ENCODE assay signal across 17 cellular contexts in the genomic region with DNA sequence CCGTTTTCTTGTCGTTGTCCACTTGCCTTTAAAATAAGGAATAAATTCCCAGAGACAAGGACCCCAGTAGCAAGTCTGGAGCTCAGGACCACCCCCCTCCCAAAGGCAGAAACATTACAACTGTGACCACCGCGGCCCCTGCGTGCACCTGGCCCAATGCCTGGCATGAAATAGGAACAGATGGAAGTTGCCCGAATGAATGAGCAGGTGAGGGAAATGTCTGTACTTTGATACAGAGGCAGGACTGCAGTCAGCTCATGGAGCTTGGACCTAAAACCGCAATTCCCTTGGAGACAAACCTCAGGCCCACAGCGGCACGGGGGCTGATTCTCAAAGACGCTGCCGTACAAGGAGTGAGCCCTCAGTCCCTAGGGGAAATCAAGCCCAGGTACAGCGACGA. TPM values are rescaled to one million over a fixed set of nuclear protein-coding genes. Genes with fewer than 3 reads are reported as not detected.
A peak's percentile ranks its signal among the peaks of the same experiment; 100 is the strongest.
DNase-seq lines count a peak whose midpoint lies in the region; ATAC-seq, FAIRE-seq and TF ChIP-seq lines count a peak whose summit lies in the region.
"Had no signal": no experiment of that assay in that cellular context is flagged by ENCODE, and none has a peak within 500 bp of the region (broad histone marks: within the 10 kb centered on the region; RNA-seq: fewer than 3 reads in every experiment).

No MANE protein-coding gene starts in this region.

- H3K4me3 ChIP-seq in A549 (no peak overlapping the region), IMR-90 (ENCODE audit: insufficient read depth, low read depth, low read length) (no peak overlapping the region), GM12878 (no peak overlapping the region; the same call in 1 of the 2 replicates), neural progenitor cell (no peak overlapping the region)
- H3K4me3 ChIP-seq: PC-9, SJCRH30, thyroid gland had no signal

- no peaks in the 10 kb centered on the region for H3F3A ChIP-seq in neural progenitor cell (ENCODE audit: low read depth)

- H3K27ac ChIP-seq in A549 (peak overlapping the region; percentile 63 to 81), IMR-90 (ENCODE audit: insufficient read depth, low read length) (no peak overlapping the region), GM12878 (ENCODE audit: control insufficient read depth, insufficient read depth) (peak overlapping the region; percentile 14), neural progenitor cell (no peak overlapping the region)
- H3K27ac ChIP-seq: PC-9, SJCRH30, thyroid gland had no signal

- no TSS peak for BruUV-seq in IMR-90 (replicated peaks; lab: Mats Ljungman, UMichigan)
- no TSS peak for BruUV-seq in GM12878 (replicated peaks; lab: Mats Ljungman, UMichigan)

- no peak overlapping the region for H4K8ac ChIP-seq in IMR-90 (ENCODE audit: low read depth in 2 of 2, low read length in 2 of 2)

- in situ Hi-C loops in IMR-90 (cut with MboI; ENCODE audit: low sequenced_read_pairs) (loop anchor here (25.0 kb wide), 1 partner anchor 344 kb away; a partner anchor contains a TSS), GM12878 (cut with MboI) (no loop called here)

- RAD21 ChIA-PET in GM12878 (lab: Charles Lee; ENCODE audit: unreplicated experiment): interaction anchor here (1.2 to 4.9 kb wide), 7 partner anchors 11 to 201 kb away, joined by 3 to 44 read pairs (median 6); no protein-coding TSS in a partner anchor

- H2BK20ac ChIP-seq in IMR-90 (ENCODE audit: low read depth, low read length): no peak overlapping the region

- H3K36me3 ChIP-seq in IMR-90 (ENCODE audit: control insufficient read depth, insufficient read depth, low read length): peaks cover 27% of the 10 kb centered on the region
- H3K36me3 ChIP-seq in GM12878 (ENCODE audit: control insufficient read depth in 2 of 2, insufficient read depth in 2 of 2, low read length in 1 of 2): peaks cover 0 to 22% of the 10 kb centered on the region in 2 experiments; a peak in 2 of 4 replicates
- H3K36me3 ChIP-seq in neural progenitor cell: no peaks in the 10 kb centered on the region
- H3K36me3 ChIP-seq: thyroid gland had no signal

- no peaks in the 10 kb centered on the region for H3K79me2 ChIP-seq in GM12878 (ENCODE audit: control insufficient read depth, insufficient read depth, low read length)
- no peaks in the 10 kb centered on the region for H3K79me2 ChIP-seq in neural progenitor cell (ENCODE audit: low read depth)

- peaks cover 16% of the 10 kb centered on the region for H3K36me3 Mint-ChIP-seq in neural progenitor cell

- H3K18ac ChIP-seq in IMR-90 (ENCODE audit: low read depth, low read length): no peak overlapping the region

- no peak for ATAC-seq in A549
- no peak for ATAC-seq in IMR-90 (ENCODE audit: low read depth)
- no peak for ATAC-seq in GM12878
- ATAC-seq in HG03457 (IDR thresholded peaks at IDR 0.05; ENCODE audit: unreplicated experiment): no peak
- ATAC-seq in GM19397 (IDR thresholded peaks at IDR 0.05; ENCODE audit: unreplicated experiment): no peak

- FAIRE-seq in A549 (lab: Jason Lieb, UNC) (no peak), GM12878 (lab: Jason Lieb, UNC) (no peak)
- FAIRE-seq: A204.1, colon, kidney had no signal

- H3K9me3 ChIP-seq in A549 (no peaks in the 10 kb centered on the region), IMR-90 (ENCODE audit: control insufficient read depth, insufficient read depth, low read length) (no peaks in the 10 kb centered on the region), GM12878 (replicated peaks; ENCODE audit: control insufficient read depth, insufficient read depth, low read length) (no peaks in the 10 kb centered on the region), neural progenitor cell (ENCODE audit: low read depth) (no peaks in the 10 kb centered on the region)
- H3K9me3 ChIP-seq: SJCRH30, spleen, thyroid gland had no signal

- peaks cover 9% of the 10 kb centered on the region for H3K4me1 ChIP-seq in A549
- peaks cover 2% of the 10 kb centered on the region; the same call in 1 of the 2 replicates for H3K4me1 ChIP-seq in IMR-90 (ENCODE audit: control insufficient read depth, insufficient read depth, low read length)
- peaks cover 14% of the 10 kb centered on the region for H3K4me1 ChIP-seq in GM12878 (ENCODE audit: control insufficient read depth, insufficient read depth, low read length)
- peaks cover 5% of the 10 kb centered on the region for H3K4me1 ChIP-seq in neural progenitor cell

- H3K14ac ChIP-seq in IMR-90 (replicated peaks; ENCODE audit: low read depth, low read length): no peak overlapping the region

- peaks cover 13% of the 10 kb centered on the region for H3K4me1 Mint-ChIP-seq in neural progenitor cell
- H3K4me1 Mint-ChIP-seq: endodermal cell had no signal

- no peak overlapping the region for H3K56ac ChIP-seq in IMR-90 (ENCODE audit: extremely low read depth, insufficient read depth, low read length)

- H3K27me3 Mint-ChIP-seq in neural progenitor cell (ENCODE audit: insufficient read depth, low read depth): peaks cover 3% of the 10 kb centered on the region
- H3K27me3 Mint-ChIP-seq: stimulated activated naive CD8-positive, alpha-beta T cell treated with anti-CD3 and anti-CD28 coated beads, Interleukin-15, Interleukin-2, amounts not matched to agents 100 ng/mL and 50 ng/mL, for 24 hours had no signal

- TF ChIP-seq RAD21 in A549 (conservative IDR thresholded peaks at IDR 0.05 in 1 of 2, IDR thresholded peaks at IDR 0.05 in 1 of 2): no peak
- TF ChIP-seq RAD21 in IMR-90 (IDR thresholded peaks at IDR 0.05; ENCODE audit: low read length): no peak
- TF ChIP-seq RAD21 in GM12878 (IDR thresholded peaks at IDR 0.05; ENCODE audit: insufficient read depth, low read depth, low read length): no peak

- H3K9ac ChIP-seq in IMR-90 (ENCODE audit: low read depth, low read length) (no peak overlapping the region), GM12878 (ENCODE audit: control insufficient read depth, insufficient read depth, low read length) (no peak overlapping the region; the same call in 1 of the 2 replicates), neural progenitor cell (no peak overlapping the region)

- no peak overlapping the region for H4K91ac ChIP-seq in IMR-90 (ENCODE audit: insufficient read depth, low read depth, low read length)

- H2BK15ac ChIP-seq in IMR-90 (ENCODE audit: low read depth, low read length): no peak overlapping the region

- H3K4me2 ChIP-seq in A549: peak overlapping the region; percentile 77
- no peak overlapping the region for H3K4me2 ChIP-seq in IMR-90 (ENCODE audit: low read depth, low read length)
- H3K4me2 ChIP-seq in GM12878 (ENCODE audit: control insufficient read depth, insufficient read depth): peak overlapping the region; percentile 1; the same call in 1 of the 2 replicates
- no peak overlapping the region for H3K4me2 ChIP-seq in neural progenitor cell
- H3K4me2 ChIP-seq: PC-9 had no signal

- POLR2A ChIA-PET in A549 (lab: Yijun Ruan, JAX) (no interaction called here), IMR-90 (lab: Charles Lee; ENCODE audit: unreplicated experiment) (no interaction called here), GM12878 (lab: Charles Lee) (interaction anchor here (1.3 to 1.5 kb wide), 2 partner anchors 11 to 197 kb away, joined by 3 read pairs; no protein-coding TSS in a partner anchor)

- H2BK120ac ChIP-seq in IMR-90 (ENCODE audit: low read depth, low read length): no peak overlapping the region

- H3K4me3 Mint-ChIP-seq in neural progenitor cell: no peak overlapping the region
- H3K4me3 Mint-ChIP-seq: endodermal cell; stimulated activated naive CD8-positive, alpha-beta T cell treated with anti-CD3 and anti-CD28 coated beads, Interleukin-15, Interleukin-2, amounts not matched to agents 100 ng/mL and 50 ng/mL, for 24 hours had no signal

- SMC1A ChIA-PET in GM12878 (lab: Charles Lee; ENCODE audit: uncharacterized antibody, unreplicated experiment): interaction anchor here (0.6 to 2.3 kb wide), 3 partner anchors 48 to 202 kb away, joined by 3 to 18 read pairs (median 7); no protein-coding TSS in a partner anchor

- no peak overlapping the region for H4K5ac ChIP-seq in IMR-90 (ENCODE audit: low read depth, low read length)

- TF ChIP-seq POLR2A in A549 (IDR thresholded peaks at IDR 0.05; ENCODE audit: low read length): no peak
- TF ChIP-seq POLR2A in IMR-90 (IDR thresholded peaks at IDR 0.05; ENCODE audit: low read depth, low read length): no peak
- TF ChIP-seq POLR2A in GM12878 (IDR thresholded peaks at IDR 0.05; ENCODE audit: low read depth, low read length): no peak

- no peak overlapping the region for H3K23ac ChIP-seq in IMR-90 (ENCODE audit: low read depth, low read length)

- H3K4ac ChIP-seq in IMR-90 (ENCODE audit: low read depth, low read length): no peak overlapping the region; the same call in 1 of the 2 replicates

- intact Hi-C loops in IMR-90 (cut with micrococcal nuclease): loop anchor here (1.0 kb wide), 1 partner anchor 201 kb away; no protein-coding TSS in a partner anchor
- intact Hi-C loops in GM12878 (cut with micrococcal nuclease; ENCODE audit: unreplicated experiment): loop anchor here (1.0 to 10.0 kb wide), 2 partner anchors 201 to 301 kb away; no protein-coding TSS in a partner anchor

- H4K20me1 ChIP-seq in IMR-90 (ENCODE audit: insufficient read depth, low read length): 0 out of 2 replicates have a peak, but pooled peaks cover 5% of the 10 kb centered on the region
- H4K20me1 ChIP-seq in GM12878 (ENCODE audit: control insufficient read depth, insufficient read depth): no peaks in the 10 kb centered on the region
- peaks cover 5% of the 10 kb centered on the region for H4K20me1 ChIP-seq in neural progenitor cell (ENCODE audit: low read depth)

- H3K79me1 ChIP-seq in IMR-90 (ENCODE audit: low read depth in 1 of 2, low read length in 2 of 2): peaks cover 0 to 7% of the 10 kb centered on the region in 2 experiments; a peak in 1 of 4 replicates

- DNase-seq in A549 (ENCODE audit: low read depth in 1 of 2, low spot score in 1 of 2) (no peak), IMR-90 (no peak), GM12878 (ENCODE audit: low read depth, low spot score) (no peak), neural progenitor cell (ENCODE audit: low spot score) (no peak), medulla oblongata (ENCODE audit: extremely low spot score) (no peak)
- DNase-seq in activated effector memory CD4-positive, alpha-beta T cell treated with Interleukin-2 at 50 U/mL for 16 hours: no peak

- TF ChIP-seq CTCF in A549 (IDR thresholded peaks at IDR 0.05) (no peak), IMR-90 (conservative IDR thresholded peaks at IDR 0.05; ENCODE audit: low read depth, low read length) (no peak), GM12878 (IDR thresholded peaks at IDR 0.05 in 2 of 3, conservative IDR thresholded peaks at IDR 0.05 in 1 of 3; ENCODE audit: control insufficient read depth in 2 of 3, extremely low read depth in 1 of 3, insufficient read depth in 1 of 3, low read depth in 3 of 3, low read length in 3 of 3) (no peak), neural progenitor cell (IDR thresholded peaks at IDR 0.05) (no peak)

- H3K9me1 ChIP-seq in IMR-90 (ENCODE audit: insufficient read depth, low read length): no peaks in the 10 kb centered on the region

- no peaks in the 10 kb centered on the region for H3K27me3 ChIP-seq in IMR-90 (ENCODE audit: control insufficient read depth, insufficient read depth, low read length)
- no peaks in the 10 kb centered on the region for H3K27me3 ChIP-seq in GM12878 (replicated peaks in 1 of 2; ENCODE audit: control insufficient read depth in 2 of 2, insufficient read depth in 2 of 2, low read length in 1 of 2)
- H3K27me3 ChIP-seq in neural progenitor cell: no peaks in the 10 kb centered on the region
- H3K27me3 ChIP-seq: SJCRH30, thyroid gland had no signal

- H3K27ac Mint-ChIP-seq in neural progenitor cell: peak overlapping the region; percentile 29
- H3K27ac Mint-ChIP-seq: endodermal cell; stimulated activated naive CD8-positive, alpha-beta T cell treated with anti-CD3 and anti-CD28 coated beads, Interleukin-15, Interleukin-2, amounts not matched to agents 100 ng/mL and 50 ng/mL, for 24 hours had no signal

- dilution Hi-C loops in IMR-90 (cut with HindIII; ENCODE audit: low sequenced_read_pairs, unreplicated experiment): loop anchor here (25.0 kb wide), 1 partner anchor 219 kb away; no protein-coding TSS in a partner anchor

- peak overlapping the region; percentile 70 for H2AK9ac ChIP-seq in IMR-90 (replicated peaks; ENCODE audit: low read depth, low read length, poor library complexity)

- no peak for TF ChIP-seq EP300 in A549 (IDR thresholded peaks at IDR 0.05)
- no peak for TF ChIP-seq EP300 in GM12878 (IDR thresholded peaks at IDR 0.05; ENCODE audit: borderline replicate concordance in 1 of 2, control insufficient read depth in 1 of 2, low read depth in 2 of 2, low read length in 2 of 2)

- no peaks in the 10 kb centered on the region for H3K9me3 Mint-ChIP-seq in neural progenitor cell
- H3K9me3 Mint-ChIP-seq: endodermal cell; stimulated activated naive CD8-positive, alpha-beta T cell treated with anti-CD3 and anti-CD28 coated beads, Interleukin-15, Interleukin-2, amounts not matched to agents 100 ng/mL and 50 ng/mL, for 24 hours had no signal

- no peak overlapping the region for H2BK5ac ChIP-seq in IMR-90 (ENCODE audit: low read depth, low read length, poor library complexity, severe bottlenecking)

- H2AFZ ChIP-seq in IMR-90 (replicated peaks; ENCODE audit: low read length, poor library complexity) (peak overlapping the region; percentile 7), GM12878 (ENCODE audit: control insufficient read depth, low read depth, low read length) (no peak overlapping the region), neural progenitor cell (replicated peaks) (no peak overlapping the region)
- H2AFZ ChIP-seq: PC-9 had no signal

- 58% methylated on average over 13 of the region's 13 CpGs for WGBS in A549 (ENCODE audit: missing lambda C conversion rate)
- WGBS in IMR-90 (ENCODE audit: extremely low coverage in 2 of 2, insufficient read length in 1 of 2), 2 experiments: no CpG with 5 or more reads among the region's 13 CpGs
- WGBS in GM12878 (ENCODE audit: insufficient coverage, insufficient replicate concordance, low lambda C conversion rate, missing lambda C conversion rate): 24% methylated on average over 13 of the region's 13 CpGs

- CTCF ChIA-PET in A549 (lab: Yijun Ruan, JAX) (interaction anchor here (0.7 to 10.3 kb wide), 31 partner anchors 9 to 444 kb away, joined by 3 to 188 read pairs (median 4); no protein-coding TSS in a partner anchor), IMR-90 (lab: Yijun Ruan, JAX) (interaction anchor here (0.7 to 1.5 kb wide), 2 partner anchors 11 to 202 kb away, joined by 3 to 4 read pairs; no protein-coding TSS in a partner anchor), GM12878 (lab: Yijun Ruan, JAX) (interaction anchor here (1.1 to 4.5 kb wide), 6 partner anchors 11 to 201 kb away, joined by 3 to 50 read pairs (median 4); no protein-coding TSS in a partner anchor)

- H2AK5ac ChIP-seq in IMR-90 (ENCODE audit: low read depth, low read length): peak overlapping the region; percentile 33; the same call in 1 of the 2 replicates

RNA-seq across cellular contexts. Expression of a gene that starts 55.3 kb away (rescaled TPM):
- polyA plus RNA-seq in A549 (2011; rRNA removed) (0.08 and 0.09 TPM in 2 replicates), A549 (2017; fragmentation: RNase III; extraction: RNeasy Plus Mini Kit Qiagen cat#74134 plus additional on column Dnase treatment) (0.05 TPM in 1 of 3 replicates, not detected in the others), IMR-90 (2012; rRNA removed) (7.5 and 8.5 TPM in 2 replicates), GM12878 (2011; rRNA removed) (0.07 and 0.14 TPM in 2 replicates), GM12878 (2014; fragmentation: Illumina TruSeq; extraction: Trizol) (0.03 TPM in 1 of 2 replicates, not detected in the other), GM12878 (2014; fragmentation: Nextera tagmentation; extraction: Ambion mirVana) (not detected), GM12878 (2014; rRNA removed) (0.03 TPM in 1 of 2 replicates, not detected in the other), GM12878 (2016; fragmentation: Nextera tagmentation; extraction: Ambion mirVana) (not detected)
- 0.07 and 0.12 TPM in 2 replicates for polyA plus RNA-seq in A549 (2012; cell fraction: cytosol; rRNA removed)
- 0.12 and 0.19 TPM in 2 replicates for polyA plus RNA-seq in A549 (2012; cell fraction: nucleus; rRNA removed)
- 0.08 and 0.10 TPM in 2 replicates for polyA minus RNA-seq in A549 (2011; rRNA and poly(A)+ RNA removed)
- total RNA-seq in IMR-90 (2012; rRNA removed) (4.7 and 5.0 TPM in 2 replicates), GM12878 (2014; rRNA removed) (0.06 TPM in 1 of 2 replicates, not detected in the other), GM12878 (2014; rRNA removed; fragmentation: Illumina TruSeq; extraction: Trizol) (not detected in 2 replicates), GM12878 (2021) (0.15 and 0.16 TPM in 2 replicates), neural progenitor cell (ENCODE audit: low replicate concordance) (3.9 and 9.2 TPM in 2 replicates)
- polyA plus RNA-seq in IMR-90 (2012; cell fraction: cytosol; rRNA removed): 5.0 and 8.3 TPM in 2 replicates
- 9.2 and 23.8 TPM in 2 replicates for polyA plus RNA-seq in IMR-90 (2012; cell fraction: nucleus; rRNA removed; ENCODE audit: low replicate concordance)
- 3.9 TPM in 2 replicates for total RNA-seq in GM12878 (2013; cell fraction: nucleolus; rRNA removed)
- not detected for polyA plus RNA-seq in GM12878 (2011; ENCODE audit: low read depth)
- polyA plus RNA-seq in GM12878 (2011; cell fraction: cytosol; rRNA removed): 0.23 and 0.30 TPM in 2 replicates
- polyA plus RNA-seq in GM12878 (2011; cell fraction: nucleus; rRNA removed): 1.0 and 1.4 TPM in 2 replicates
- polyA plus RNA-seq in GM12878 (2012): 0.07 and 0.20 TPM in 2 replicates
- polyA minus RNA-seq in GM12878 (2011; rRNA and poly(A)+ RNA removed): 0.31 TPM in 1 of 2 replicates, not detected in the other
- not detected in 2 replicates for polyA minus RNA-seq in GM12878 (2011; cell fraction: cytosol; rRNA and poly(A)+ RNA removed)
- 0.38 and 0.60 TPM in 2 replicates for polyA minus RNA-seq in GM12878 (2011; cell fraction: nucleus; rRNA and poly(A)+ RNA removed)

Comparison
In these comparisons a context has a peak if more than half of its experiments do, and no peak if none do; other contexts are left out.
1. H3K27ac ChIP-seq: peak in A549 (2 of 2) and GM12878 (single experiment); none in IMR-90 (single experiment) and neural progenitor cell (single experiment).
2. H3K4me2 ChIP-seq: peak in A549 (single experiment) and GM12878 (single experiment); none in IMR-90 (single experiment) and neural progenitor cell (single experiment).